ENCODE assay signal across 12 cellular contexts in the genomic region with DNA sequence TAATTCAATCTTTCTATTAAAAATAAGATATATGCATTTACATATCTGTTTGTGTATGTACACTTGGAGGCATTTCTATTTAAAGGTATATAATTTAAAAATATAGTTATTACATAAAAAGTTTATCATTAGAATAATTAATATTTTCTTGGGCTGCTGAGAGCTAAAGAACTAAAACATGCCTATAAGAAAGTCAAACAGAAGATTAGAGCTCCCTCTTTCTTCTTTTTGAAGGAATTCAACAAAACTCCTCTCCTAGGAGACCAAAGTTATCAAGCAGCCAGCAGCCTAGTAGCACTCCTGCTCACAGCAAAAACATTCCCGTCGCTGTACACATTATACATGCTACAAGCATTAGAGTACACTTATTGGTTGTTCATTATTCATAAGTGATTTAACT.
DNase-seq lines count a peak whose midpoint lies in the region; TF ChIP-seq lines count a peak whose summit lies in the region.
"Had no signal": no experiment of that assay in that cellular context is flagged by ENCODE, and none has a peak within 500 bp of the region (broad histone marks: within the 10 kb centered on the region; RNA-seq: fewer than 3 reads in every experiment).

No MANE protein-coding gene starts in this region.

- H2AFZ ChIP-seq in SK-N-SH (ENCODE audit: low read depth) = no peak overlapping the region

- no peak overlapping the region for H3K4me3 Mint-ChIP-seq in immature natural killer cell

- 59% methylated on average over 2 of the region's 2 CpGs for WGBS in SK-N-SH (ENCODE audit: low lambda C conversion rate)

- no peaks in the 10 kb centered on the region; a peak in 1 of 4 replicates for H3K4me1 ChIP-seq in SK-N-SH (ENCODE audit: control insufficient read depth in 1 of 2, insufficient read depth in 2 of 2, low read depth in 1 of 2, low read length in 1 of 2)

- H3K27ac ChIP-seq in SK-N-SH (ENCODE audit: low read depth in 2 of 2, low read length in 1 of 2) = no peak overlapping the region
- H3K27ac ChIP-seq in WERI-Rb-1 = no peak overlapping the region
- H3K27ac ChIP-seq: epithelial cell of prostate, HL-60 had no signal

- TF ChIP-seq EP300 in SK-N-SH (IDR thresholded peaks at IDR 0.05; ENCODE audit: borderline replicate concordance in 1 of 2, low read depth in 1 of 2, low read length in 1 of 2) = no peak

- TF ChIP-seq RAD21 in SK-N-SH (IDR thresholded peaks at IDR 0.05; ENCODE audit: low read length) = peak; percentile 75

- H3K4me2 ChIP-seq in SK-N-SH = no peak overlapping the region

- H3K36me3 ChIP-seq in SK-N-SH (replicated peaks in 1 of 2; ENCODE audit: control insufficient read depth in 1 of 2, insufficient read depth in 2 of 2, low read length in 1 of 2) (no peaks in the 10 kb centered on the region), WERI-Rb-1 (no peaks in the 10 kb centered on the region)

- TF ChIP-seq CTCF in AG09319 (IDR thresholded peaks at IDR 0.05; ENCODE audit: low read depth, low read length) (peak; percentile 40), SK-N-SH (IDR thresholded peaks at IDR 0.05) (peak; percentile 47), WERI-Rb-1 (IDR thresholded peaks at IDR 0.05; ENCODE audit: low read depth, low read length) (no peak)

- H3K9me3 ChIP-seq in SK-N-SH (no peaks in the 10 kb centered on the region), WERI-Rb-1 (ENCODE audit: severe bottlenecking) (no peaks in the 10 kb centered on the region)

- POLR2A ChIA-PET in SK-N-SH (lab: Yijun Ruan, JAX) = no interaction called here

- no peaks in the 10 kb centered on the region for H3K4me1 Mint-ChIP-seq in immature natural killer cell

- no peak overlapping the region for H3K9ac ChIP-seq in SK-N-SH

- no peaks in the 10 kb centered on the region for H3K9me2 ChIP-seq in SK-N-SH

- H3K79me2 ChIP-seq in SK-N-SH (ENCODE audit: insufficient read depth) = no peaks in the 10 kb centered on the region

- H3K4me3 ChIP-seq in SK-N-SH (ENCODE audit: low read depth in 2 of 2, low read length in 1 of 2) (no peak overlapping the region), WERI-Rb-1 (ENCODE audit: low read depth, low read length) (no peak overlapping the region)

- no peaks in the 10 kb centered on the region for H3F3A ChIP-seq in SK-N-SH (replicated peaks; ENCODE audit: insufficient read depth)

- DNase-seq in AG09319 (ENCODE audit: extremely low read depth, low read depth) (no peak), HT1080 (ENCODE audit: low read depth) (peak; percentile 41), SK-N-SH (peak; percentile 19), hepatic stellate cell (ENCODE audit: low spot score) (peak; percentile 2), SKM-1 (lab: John Stamatoyannopoulos, UW; ENCODE audit: unreplicated experiment) (no peak), COR-L47 (lab: John Stamatoyannopoulos, UW) (no peak), WERI-Rb-1 (no peak), immature natural killer cell (no peak)
- DNase-seq: activated CD4-positive, alpha-beta T cell treated with anti-CD3 and anti-CD28 coated beads, Interleukin-2, amount 50 U/mL, for 1 hour; stimulated activated CD4-positive, alpha-beta T cell treated with anti-CD3 and anti-CD28 coated beads, Interleukin-15, amount 100 ng/mL, for 24 hours had no signal

- H3K36me3 Mint-ChIP-seq in immature natural killer cell = peaks cover 0 to 34% (median 12%) of the 10 kb centered on the region in 3 donors

- no peak overlapping the region for H3K27ac Mint-ChIP-seq in immature natural killer cell

- H3K27me3 ChIP-seq in SK-N-SH (ENCODE audit: insufficient read depth) (no peaks in the 10 kb centered on the region), WERI-Rb-1 (ENCODE audit: insufficient read depth, low read depth, severe bottlenecking) (no peaks in the 10 kb centered on the region)

- peaks cover 0 to 2% (median 0%) of the 10 kb centered on the region in 3 donors for H3K27me3 Mint-ChIP-seq in immature natural killer cell (ENCODE audit: low read depth in 3 of 3)

- CTCF ChIA-PET in SK-N-SH (lab: Yijun Ruan, JAX) = interaction anchor here (0.6 to 3.3 kb wide), 25 partner anchors 10 to 1002 kb away, joined by 3 to 24 read pairs (median 3); no protein-coding TSS in a partner anchor

- H3K9me3 Mint-ChIP-seq in immature natural killer cell = no peaks in the 10 kb centered on the region

- no peaks in the 10 kb centered on the region for H4K20me1 ChIP-seq in SK-N-SH (ENCODE audit: insufficient read depth)

TF ChIP-seq in SK-N-SH, 30 proteins besides CTCF, POLR2A, EP300 and RAD21:
- TF ChIP-seq, protein P1, sequence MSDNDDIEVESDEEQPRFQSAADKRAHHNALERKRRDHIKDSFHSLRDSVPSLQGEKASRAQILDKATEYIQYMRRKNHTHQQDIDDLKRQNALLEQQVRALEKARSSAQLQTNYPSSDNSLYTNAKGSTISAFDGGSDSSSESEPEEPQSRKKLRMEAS (IDR thresholded peaks at IDR 0.05; ENCODE audit: low read depth) = no peak
- TF ChIP-seq SMC3 (IDR thresholded peaks at IDR 0.05; ENCODE audit: low read depth, low read length) (peak; percentile 17; the same call in 1 of the 2 replicates), TAF1 (IDR thresholded peaks at IDR 0.05; ENCODE audit: borderline replicate concordance, low read depth, low read length) (no peak)

Comparison
In these comparisons a context has a peak if more than half of its experiments do, and no peak if none do; other contexts are left out.
1. DNase-seq: peak in HT1080 (single experiment), SK-N-SH (single experiment) and hepatic stellate cell (single experiment); none in AG09319 (single experiment), SKM-1 (single experiment), COR-L47 (single experiment), WERI-Rb-1 (single experiment) and immature natural killer cell (0 of 3).